In genomic region chr6:37210313-37210898, GRCh38 we compare ENCODE assay signal across 8 cellular contexts. TPM values are rescaled to one million over a fixed set of nuclear protein-coding genes. Genes with fewer than 3 reads are reported as not detected.
DNase-seq lines count a peak whose midpoint lies in the region; ATAC-seq and TF ChIP-seq lines count a peak whose summit lies in the region.

No MANE protein-coding gene starts in this region.

- H3K4me3 ChIP-seq in SJSA1 (no peak overlapping the region), foreskin fibroblast (ENCODE audit: low read depth in 1 of 2, low read length in 2 of 2) (no peak overlapping the region), osteoblast (ENCODE audit: insufficient read depth, low read length) (peak overlapping the region; percentile 6)

- H2AFZ ChIP-seq in osteoblast (ENCODE audit: low read length) = peak overlapping the region; percentile 52

- no peaks in the 10 kb centered on the region for H3K9me3 Mint-ChIP-seq in type B pancreatic cell

- peaks cover 3% of the 10 kb centered on the region; the same call in 1 of the 2 replicates for H3K4me1 ChIP-seq in SJSA1 (replicated peaks)
- no peaks in the 10 kb centered on the region for H3K4me1 ChIP-seq in osteoblast (ENCODE audit: insufficient read depth, low read length)

- H3K27me3 ChIP-seq in SJSA1 (replicated peaks) (no peaks in the 10 kb centered on the region), osteoblast (ENCODE audit: insufficient read depth, low read length) (no peaks in the 10 kb centered on the region)

- H3K36me3 ChIP-seq in SJSA1 = no peaks in the 10 kb centered on the region
- no peaks in the 10 kb centered on the region for H3K36me3 ChIP-seq in osteoblast (ENCODE audit: insufficient read depth, low read length)

- H3K4me2 ChIP-seq in osteoblast (ENCODE audit: insufficient read depth, low read length) = peak overlapping the region; percentile 12

- H3K27ac ChIP-seq in SJSA1 (no peak overlapping the region), osteoblast (ENCODE audit: low read depth, low read length) (no peak overlapping the region)

- TF ChIP-seq CTCF in foreskin fibroblast (IDR thresholded peaks at IDR 0.05; ENCODE audit: low read depth, low read length) = peak; percentile 86
- peak; percentile 97 for TF ChIP-seq CTCF in osteoblast (IDR thresholded peaks at IDR 0.05; ENCODE audit: extremely low read depth, low read depth, low read length)
- TF ChIP-seq CTCF in type B pancreatic cell (conservative IDR thresholded peaks at IDR 0.05) = peak; percentile 97

- H3K9me3 ChIP-seq in SJSA1 (replicated peaks) = no peaks in the 10 kb centered on the region
- H3K9me3 ChIP-seq in osteoblast (ENCODE audit: low read depth, low read length) = no peaks in the 10 kb centered on the region

- peaks cover 6% of the 10 kb centered on the region for H3K4me1 Mint-ChIP-seq in type B pancreatic cell (ENCODE audit: unreplicated experiment)

- peaks cover 10% of the 10 kb centered on the region for H3K27me3 Mint-ChIP-seq in type B pancreatic cell

- no peak for ATAC-seq in GM21390 (IDR thresholded peaks at IDR 0.05; ENCODE audit: unreplicated experiment)

- no peak overlapping the region for H3K4me3 Mint-ChIP-seq in type B pancreatic cell

- DNase-seq in GM04504 (ENCODE audit: low read depth) = peak; percentile 71
- peak; percentile 88 for DNase-seq in NAMALWA (ENCODE audit: low spot score)
- DNase-seq in SJSA1 (ENCODE audit: low read depth in 1 of 2, low spot score in 2 of 2) = peak; percentile 75 to 78
- peak; percentile 85 for DNase-seq in activated effector memory CD4-positive, alpha-beta T cell treated with anti-CD3 and anti-CD28 coated beads, Interleukin-2, amount 50 U/mL, for 16 hours
- peak; percentile 61 to 88 for DNase-seq in foreskin fibroblast
- DNase-seq in osteoblast (ENCODE audit: insufficient read length, low spot score, missing footprints) = peak; percentile 92
- peak; percentile 76 for DNase-seq in type B pancreatic cell (ENCODE audit: extremely low spot score, unreplicated experiment)

- no peak overlapping the region for H3K27ac Mint-ChIP-seq in type B pancreatic cell

- no peaks in the 10 kb centered on the region for H3K36me3 Mint-ChIP-seq in type B pancreatic cell

- no peaks in the 10 kb centered on the region for H4K20me1 ChIP-seq in osteoblast (ENCODE audit: insufficient read depth, low read length)

- no peaks in the 10 kb centered on the region for H3K79me2 ChIP-seq in osteoblast (ENCODE audit: insufficient read depth, low read length)

RNA-seq across cellular contexts. Expression of gene PIM1, which starts 40.5 kb away (rescaled TPM):
- 41.4 and 49.8 TPM in 2 replicates for total RNA-seq in SJSA1 (2014; rRNA removed; shearing (Covaris generic))
- total RNA-seq in osteoblast (14.8 and 16.2 TPM in 2 replicates), type B pancreatic cell (ENCODE audit: low replicate concordance) (41.5 and 74.2 TPM in 2 replicates)

RNA-seq across cellular contexts. Expression of gene TBC1D22B, which starts 47.2 kb away (rescaled TPM):
- total RNA-seq in SJSA1 (2014; rRNA removed; shearing (Covaris generic)) = 4.4 and 6.6 TPM in 2 replicates
- total RNA-seq in osteoblast (6.9 and 7.7 TPM in 2 replicates), type B pancreatic cell (ENCODE audit: low replicate concordance) (13.6 and 14.1 TPM in 2 replicates)

RNA-seq across cellular contexts. Expression of gene TMEM217, which starts 47.5 kb away (rescaled TPM):
- 0.31 and 0.74 TPM in 2 replicates for total RNA-seq in SJSA1 (2014; rRNA removed; shearing (Covaris generic))
- total RNA-seq in osteoblast = 2.7 and 3.3 TPM in 2 replicates
- total RNA-seq in type B pancreatic cell (ENCODE audit: low replicate concordance) = 1.1 and 1.3 TPM in 2 replicates
